Comparison of ENCODE assay signal across 9 cellular contexts in the genomic region with DNA sequence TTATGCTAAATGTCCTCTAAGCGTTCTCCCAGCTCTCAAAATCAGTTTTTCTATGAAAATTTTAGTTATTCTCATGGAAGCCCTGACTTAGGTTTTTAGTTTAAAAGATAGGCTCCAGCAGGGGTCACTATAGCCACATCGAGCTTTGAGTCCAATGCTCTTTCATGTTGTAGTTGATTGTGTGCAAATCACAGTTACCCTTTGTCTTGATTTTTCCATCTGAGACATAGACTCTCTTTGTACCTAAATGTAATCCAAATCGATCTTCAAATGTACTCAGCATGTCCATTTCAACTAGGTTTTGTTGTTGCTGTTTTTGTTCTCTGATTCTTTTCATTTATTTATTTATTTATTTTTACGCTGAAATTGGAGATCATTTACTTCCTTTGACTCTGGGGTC.
A peak's percentile ranks its signal among the peaks of the same experiment; 100 is the strongest.
DNase-seq lines count a peak whose midpoint lies in the region; ATAC-seq and TF ChIP-seq lines count a peak whose summit lies in the region.
"Had no signal": no experiment of that assay in that cellular context is flagged by ENCODE, and none has a peak within 500 bp of the region (broad histone marks: within the 10 kb centered on the region; RNA-seq: fewer than 3 reads in every experiment).

No MANE protein-coding gene starts in this region.

- H3K36me3 Mint-ChIP-seq in stimulated activated effector memory CD8-positive, alpha-beta T cell treated with anti-CD3 and anti-CD28 coated beads, Interleukin-12 subunit alpha, Interleukin-12 subunit beta, amount 100 ng/mL, for 72 hours = no peaks in the 10 kb centered on the region

- no peaks in the 10 kb centered on the region for H3K4me1 ChIP-seq in DND-41 (ENCODE audit: insufficient read depth, low read length)

- no peaks in the 10 kb centered on the region for H3K27me3 ChIP-seq in DND-41 (ENCODE audit: insufficient read depth, low read length, poor library complexity)

- ATAC-seq in DND-41 (ENCODE audit: insufficient read depth, low read depth) (peak; percentile 81), GM21529 (IDR thresholded peaks at IDR 0.05; ENCODE audit: unreplicated experiment) (peak; percentile 71)
- peak; percentile 61 for ATAC-seq in stimulated activated effector memory CD8-positive, alpha-beta T cell treated with anti-CD3 and anti-CD28 coated beads, Interleukin-12 subunit alpha, Interleukin-12 subunit beta, amount 100 ng/mL, for 72 hours

- H3K4me2 ChIP-seq in DND-41 (ENCODE audit: insufficient read depth, low read length) = no peak overlapping the region

- no peaks in the 10 kb centered on the region for H3K36me3 ChIP-seq in DND-41 (ENCODE audit: insufficient read depth, low read length)

- no peak overlapping the region for H2AFZ ChIP-seq in DND-41 (ENCODE audit: low read depth, low read length)

- no peak overlapping the region for H3K9ac ChIP-seq in DND-41 (ENCODE audit: low read depth, low read length)

- no peaks in the 10 kb centered on the region for H3K9me3 ChIP-seq in DND-41 (ENCODE audit: insufficient read depth, low read length, severe bottlenecking)

- no peak overlapping the region for H3K4me3 Mint-ChIP-seq in stimulated activated effector memory CD8-positive, alpha-beta T cell treated with anti-CD3 and anti-CD28 coated beads, Interleukin-12 subunit alpha, Interleukin-12 subunit beta, amount 100 ng/mL, for 72 hours
- H3K4me3 Mint-ChIP-seq: dendritic cell treated with granulocyte-macrophage colony-stimulating factor and Interleukin-4, amounts not matched to agents 40 ng/mL and 50 ng/mL, for 4 days had no signal

- peak; percentile 55 for DNase-seq in DND-41
- DNase-seq in NAMALWA (ENCODE audit: low spot score) = peak; percentile 81
- peak; percentile 35 for DNase-seq in SKM-1 treated with dmso at 0.1 percent for 144 hours (lab: John Stamatoyannopoulos, UW; ENCODE audit: unreplicated experiment)
- DNase-seq in central memory CD4-positive, alpha-beta T cell = peak; percentile 35
- peak; percentile 86 for DNase-seq in left kidney (ENCODE audit: low read depth, low spot score)
- peak in 1 of 2 donors; percentile 12 for DNase-seq in stimulated activated effector memory CD8-positive, alpha-beta T cell treated with anti-CD3 and anti-CD28 coated beads, Interleukin-12 subunit alpha, Interleukin-12 subunit beta, amount 100 ng/mL, for 72 hours (ENCODE audit: low spot score in 2 of 2)
- no peak for DNase-seq in hepatic stellate cell (ENCODE audit: low spot score)

- no peaks in the 10 kb centered on the region for H3K79me2 ChIP-seq in DND-41 (ENCODE audit: insufficient read depth, low read length)

- no peaks in the 10 kb centered on the region for H4K20me1 ChIP-seq in DND-41 (ENCODE audit: insufficient read depth, low read length)

- H3K27ac ChIP-seq in DND-41 (ENCODE audit: low read length) = no peak overlapping the region

- no peak overlapping the region for H3K4me3 ChIP-seq in DND-41 (ENCODE audit: low read depth in 1 of 2, low read length in 2 of 2)

- H3K4me1 Mint-ChIP-seq in stimulated activated effector memory CD8-positive, alpha-beta T cell treated with anti-CD3 and anti-CD28 coated beads, Interleukin-12 subunit alpha, Interleukin-12 subunit beta, amount 100 ng/mL, for 72 hours = no peaks in the 10 kb centered on the region

- no peaks in the 10 kb centered on the region for H3K9me3 Mint-ChIP-seq in stimulated activated effector memory CD8-positive, alpha-beta T cell treated with anti-CD3 and anti-CD28 coated beads, Interleukin-12 subunit alpha, Interleukin-12 subunit beta, amount 100 ng/mL, for 72 hours
- H3K9me3 Mint-ChIP-seq: dendritic cell treated with granulocyte-macrophage colony-stimulating factor and Interleukin-4, amounts not matched to agents 40 ng/mL and 50 ng/mL, for 4 days had no signal

- TF ChIP-seq CTCF in DND-41 (IDR thresholded peaks at IDR 0.05; ENCODE audit: borderline replicate concordance, extremely low read depth, low read length, poor library complexity, severe bottlenecking) = peak; percentile 72

- no peak overlapping the region for H3K27ac Mint-ChIP-seq in stimulated activated effector memory CD8-positive, alpha-beta T cell treated with anti-CD3 and anti-CD28 coated beads, Interleukin-12 subunit alpha, Interleukin-12 subunit beta, amount 100 ng/mL, for 72 hours
- H3K27ac Mint-ChIP-seq: dendritic cell treated with granulocyte-macrophage colony-stimulating factor and Interleukin-4, amounts not matched to agents 40 ng/mL and 50 ng/mL, for 4 days had no signal
